Comparison of ENCODE assay signal across 16 cellular contexts in the genomic region with DNA sequence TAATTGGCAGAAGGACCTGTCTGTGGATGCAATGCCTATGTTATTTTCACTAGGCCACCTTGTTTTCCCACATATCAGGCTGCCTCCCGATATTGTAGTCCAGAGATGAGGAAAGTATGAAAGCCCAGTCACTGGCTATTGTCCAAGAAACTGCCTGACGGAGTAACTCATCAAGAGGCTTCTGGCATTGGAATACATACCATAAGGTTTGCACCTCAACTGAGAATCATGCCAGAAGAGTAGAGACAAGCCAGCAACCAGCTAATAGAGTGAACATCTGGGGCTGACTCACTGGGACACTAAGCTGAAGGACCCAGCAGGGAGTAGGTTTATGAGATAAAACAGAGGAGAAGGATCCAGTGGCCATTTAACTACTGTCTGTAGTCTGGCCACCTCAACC.
DNase-seq lines count a peak whose midpoint lies in the region; ATAC-seq and TF ChIP-seq lines count a peak whose summit lies in the region.
"Had no signal": no experiment of that assay in that cellular context is flagged by ENCODE, and none has a peak within 500 bp of the region (broad histone marks: within the 10 kb centered on the region; RNA-seq: fewer than 3 reads in every experiment).

No MANE protein-coding gene starts in this region.

- no peak overlapping the region for H3K4me3 ChIP-seq in choroid plexus epithelial cell (ENCODE audit: low read depth, low read length)
- H3K4me3 ChIP-seq in left lung = no peak overlapping the region
- H3K4me3 ChIP-seq: psoas muscle had no signal

- peak; percentile 25 for ATAC-seq in left lung
- ATAC-seq: activated naive CD4-positive, alpha-beta T cell treated with anti-CD3 and anti-CD28 coated beads, Interleukin-2, amount 50 U/mL, for 72 hours; psoas muscle had no signal

- peaks cover 25% of the 10 kb centered on the region for H3K4me1 Mint-ChIP-seq in Calu3 (ENCODE audit: low read depth, unreplicated experiment)
- H3K4me1 Mint-ChIP-seq: CD4-positive, CD25-positive, alpha-beta regulatory T cell had no signal

- H3K9me3 ChIP-seq in left lung = peaks cover 0 to 4% of the 10 kb centered on the region in 2 donors
- H3K9me3 ChIP-seq: psoas muscle had no signal

- no peak overlapping the region for H3K4me3 Mint-ChIP-seq in Calu3 (ENCODE audit: low read depth, unreplicated experiment)
- H3K4me3 Mint-ChIP-seq: CD4-positive, CD25-positive, alpha-beta regulatory T cell had no signal

- BruUV-seq in Calu3 (replicated peaks; lab: Mats Ljungman, UMichigan) = no TSS peak

- no peak overlapping the region for H3K27ac Mint-ChIP-seq in Calu3 (ENCODE audit: unreplicated experiment)
- H3K27ac Mint-ChIP-seq: activated naive CD4-positive, alpha-beta T cell treated with anti-CD3 and anti-CD28 coated beads, Interleukin-2, amount 50 U/mL, for 72 hours; CD4-positive, CD25-positive, alpha-beta regulatory T cell had no signal

- DNase-seq in AG09319 (ENCODE audit: extremely low read depth, low read depth) (peak; percentile 85), M059J (ENCODE audit: low read depth) (peak; percentile 79), choroid plexus epithelial cell (ENCODE audit: low read depth) (peak; percentile 98), left lung (no peak), NCI-H187 (lab: John Stamatoyannopoulos, UW) (no peak), Calu3 (no peak), activated gamma-delta T cell treated with Interleukin-2 at 50 U/mL for 16 hours (no peak), posterior cingulate gyrus (no peak)
- DNase-seq: CD4-positive, CD25-positive, alpha-beta regulatory T cell; hypothalamus; MM.1S; NCI-H2227 treated with DMSO at 0.1 percent for 48 hours; psoas muscle; stimulated activated CD4-positive, alpha-beta T cell treated with anti-CD3 and anti-CD28 coated beads, Interleukin-4, amount 100 ng/mL, for 24 hours; stimulated activated naive CD4-positive, alpha-beta T cell had no signal

- no peak overlapping the region for H3K27ac ChIP-seq in left lung
- H3K27ac ChIP-seq: psoas muscle had no signal

- H3K9me3 Mint-ChIP-seq in Calu3 (ENCODE audit: low read depth, unreplicated experiment) = peaks cover 2% of the 10 kb centered on the region

- intact Hi-C loops in left lung (cut with DNase I) = no loop called here
- intact Hi-C loops in Calu3 (cut with micrococcal nuclease; ENCODE audit: unreplicated experiment) = no loop called here
- intact Hi-C loops in posterior cingulate gyrus (cut with DNase I) = no loop called here

- H3K36me3 Mint-ChIP-seq in Calu3 (ENCODE audit: insufficient read depth, unreplicated experiment) = peaks cover 2% of the 10 kb centered on the region
- H3K36me3 Mint-ChIP-seq: activated naive CD4-positive, alpha-beta T cell treated with anti-CD3 and anti-CD28 coated beads, Interleukin-2, amount 50 U/mL, for 72 hours; CD4-positive, CD25-positive, alpha-beta regulatory T cell had no signal

- no peaks in the 10 kb centered on the region for H3K27me3 ChIP-seq in left lung

- CTCF ChIA-PET in Calu3 (lab: Charles Lee) = no interaction called here

- H3K27me3 Mint-ChIP-seq in Calu3 (ENCODE audit: unreplicated experiment) = no peaks in the 10 kb centered on the region

- no peaks in the 10 kb centered on the region for H3K36me3 ChIP-seq in left lung

- TF ChIP-seq CTCF in AG09319 (IDR thresholded peaks at IDR 0.05; ENCODE audit: low read depth, low read length) (no peak), choroid plexus epithelial cell (conservative IDR thresholded peaks at IDR 0.05; ENCODE audit: low read depth, low read length) (no peak), left lung (IDR thresholded peaks at IDR 0.05) (no peak), Calu3 (IDR thresholded peaks at IDR 0.05; ENCODE audit: unreplicated experiment) (no peak)

- no peaks in the 10 kb centered on the region for H3K4me1 ChIP-seq in left lung
- H3K4me1 ChIP-seq: psoas muscle had no signal

Comparison
In these comparisons a context has a peak if more than half of its experiments do, and no peak if none do; other contexts are left out.
1. DNase-seq: peak in AG09319 (single experiment), M059J (single experiment) and choroid plexus epithelial cell (single experiment); none in left lung (0 of 2), NCI-H187 (0 of 2), Calu3 (single experiment), activated gamma-delta T cell treated with Interleukin-2 at 50 U/mL for 16 hours (single experiment) and posterior cingulate gyrus (0 of 10).